ENCODE assay signal across 8 cellular contexts in the genomic region with DNA sequence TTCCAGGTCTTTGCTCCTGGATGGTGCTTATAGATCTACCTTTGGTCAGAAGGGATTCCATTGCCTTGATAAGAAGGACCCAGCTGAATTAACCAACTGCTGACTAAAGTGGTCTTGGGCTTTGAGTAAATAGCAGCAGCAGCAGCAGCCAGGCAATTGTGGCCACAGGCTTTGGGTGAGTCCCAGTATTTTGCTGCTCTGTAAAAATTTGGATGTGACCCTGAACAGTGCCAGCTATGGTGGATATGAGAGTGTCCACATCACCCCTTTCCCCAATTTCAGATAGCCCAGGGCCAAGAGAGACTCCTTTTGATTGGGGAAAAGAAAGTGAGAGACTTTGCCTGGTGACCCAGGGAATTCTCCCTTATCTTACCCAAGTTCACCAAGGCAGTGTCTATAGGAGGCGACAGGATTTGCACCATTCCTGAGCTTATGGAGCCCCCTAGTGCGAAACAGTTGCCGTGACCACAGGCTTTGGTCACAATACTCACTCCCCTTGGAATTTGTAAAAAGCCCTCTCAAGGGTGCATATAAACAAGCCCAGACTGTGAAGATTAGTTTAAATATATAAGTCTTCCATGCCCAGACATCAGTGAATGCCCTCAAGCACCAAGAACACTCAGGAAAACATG.
DNase-seq lines count a peak whose midpoint lies in the region; ATAC-seq and FAIRE-seq lines count a peak whose summit lies in the region.

No MANE protein-coding gene starts in this region.

- FAIRE-seq in urothelium cell line (lab: Jason Lieb, UNC) = no peak

- DNase-seq in activated T-cell treated with anti-CD3 and anti-CD28 coated beads, Interleukin-2, amount 50 U/mL, for 1 hour = peak; percentile 18
- no peak for DNase-seq in activated T-cell treated with anti-CD3 and anti-CD28 coated beads for 4 hours
- DNase-seq in RKO (ENCODE audit: low spot score) = peak; percentile 58
- peak; percentile 6 for DNase-seq in foreskin melanocyte
- DNase-seq in urothelium cell line (ENCODE audit: low spot score) = peak; percentile 28
- DNase-seq in NCI-H2196 (lab: John Stamatoyannopoulos, UW; ENCODE audit: unreplicated experiment) = no peak
- no peak for DNase-seq in COLO829 (ENCODE audit: low spot score)

- ATAC-seq in HG03045 (IDR thresholded peaks at IDR 0.05; ENCODE audit: unreplicated experiment) = peak; percentile 75

Comparison
In these comparisons a context has a peak if more than half of its experiments do, and no peak if none do; other contexts are left out.
1. DNase-seq: peak in activated T-cell treated with anti-CD3 and anti-CD28 coated beads, Interleukin-2, amount 50 U/mL, for 1 hour (single experiment), RKO (single experiment), foreskin melanocyte (single experiment) and urothelium cell line (single experiment); none in activated T-cell treated with anti-CD3 and anti-CD28 coated beads for 4 hours (single experiment), NCI-H2196 (single experiment) and COLO829 (single experiment).